ENCODE assay signal across 30 cellular contexts in genomic region chr22:29124777-29125506, GRCh38. TPM values are rescaled to one million over a fixed set of nuclear protein-coding genes. Genes with fewer than 3 reads are reported as not detected.
"Had no signal": no experiment of that assay in that cellular context is flagged by ENCODE, and none has a peak within 500 bp of the region (broad histone marks: within the 10 kb centered on the region; RNA-seq: fewer than 3 reads in every experiment).

No MANE protein-coding gene starts in this region.

- H3K27me3 ChIP-seq: adrenal gland, ascending aorta, esophagus muscularis mucosa, foreskin keratinocyte, gastrocnemius medialis, heart right ventricle had no signal

- DNase-seq: activated CD4-positive, alpha-beta memory T cell treated with anti-CD3 and anti-CD28 coated beads for 36 hours; activated CD4-positive, alpha-beta T cell treated with anti-CD3 and anti-CD28 coated beads for 36 hours; activated CD4-positive, alpha-beta T cell treated with anti-CD3 and anti-CD28 coated beads, Interleukin-2, amount 10 ng/mL, durations not matched to agents 24 days and 14 days; activated CD4-positive, CD25-positive, alpha-beta regulatory T cell; activated CD4-positive, CD25-positive, alpha-beta regulatory T cell treated with anti-CD3 and anti-CD28 coated beads, Interleukin-2, amount 50 U/mL, for 72 hours; activated CD8-positive, alpha-beta T cell treated with anti-CD3 and anti-CD28 coated beads, Interleukin-2, amount 10 ng/mL, durations not matched to agents 7 days and 5 days; activated effector memory CD4-positive, alpha-beta T cell treated with anti-CD3 and anti-CD28 coated beads, Interleukin-2, amount 50 U/mL, for 16 hours; activated naive CD4-positive, alpha-beta T cell treated with anti-CD3 and anti-CD28 coated beads for 36 hours; activated naive CD8-positive, alpha-beta T cell treated with anti-CD3 and anti-CD28 coated beads for 36 hours; activated naive CD8-positive, alpha-beta T cell treated with anti-CD3 and anti-CD28 coated beads, Interleukin-2, amount 50 U/mL, for 24 hours; activated T-cell treated with anti-CD3 and anti-CD28 coated beads, Interleukin-2, amount 50 U/mL, for 1 hour; activated T-cell treated with anti-CD3 and anti-CD28 coated beads, Interleukin-2, amount 50 U/mL, for 48 hours; adrenal gland; amygdala; caudate nucleus; cortex of kidney; dermis blood vessel endothelial cell; effector CD4-positive, alpha-beta T cell; effector memory CD8-positive, alpha-beta T cell; foreskin keratinocyte; gastrocnemius medialis; heart right ventricle; SW 1271; T-cell had no signal

- H3K4me1 Mint-ChIP-seq: activated CD4-positive, alpha-beta T cell treated with anti-CD3 and anti-CD28 coated beads for 36 hours; activated naive CD4-positive, alpha-beta T cell treated with anti-CD3 and anti-CD28 coated beads, Interleukin-2, amount 50 U/mL, for 24 hours; T-cell had no signal

- H3K27ac ChIP-seq: adrenal gland, ascending aorta, esophagus muscularis mucosa, foreskin keratinocyte, gastrocnemius medialis, heart right ventricle had no signal

- H3K4me3 ChIP-seq: adrenal gland, ascending aorta, esophagus muscularis mucosa, gastrocnemius medialis, heart right ventricle had no signal

- H3K9me3 Mint-ChIP-seq: activated CD4-positive, alpha-beta T cell treated with anti-CD3 and anti-CD28 coated beads, Interleukin-2, amount 10 ng/mL, durations not matched to agents 24 days and 14 days; activated naive CD8-positive, alpha-beta T cell treated with anti-CD3 and anti-CD28 coated beads for 36 hours; T-helper 1 cell treated with Interleukin-12 subunit alpha and Interleukin-12 subunit beta and Interleukin-4 antibody, amounts not matched to agents 30 μg/mL and 1 μg/mL, for 36 hours had no signal

- H3K4me3 Mint-ChIP-seq: activated CD4-positive, alpha-beta memory T cell treated with anti-CD3 and anti-CD28 coated beads for 36 hours; activated CD4-positive, alpha-beta T cell treated with anti-CD3 and anti-CD28 coated beads for 36 hours; activated CD4-positive, alpha-beta T cell treated with anti-CD3 and anti-CD28 coated beads, Interleukin-2, amount 10 ng/mL, durations not matched to agents 24 days and 14 days; activated CD8-positive, alpha-beta T cell treated with anti-CD3 and anti-CD28 coated beads, Interleukin-2, amount 10 ng/mL, durations not matched to agents 7 days and 5 days; activated naive CD4-positive, alpha-beta T cell treated with anti-CD3 and anti-CD28 coated beads for 36 hours; activated naive CD4-positive, alpha-beta T cell treated with anti-CD3 and anti-CD28 coated beads, Interleukin-2, amount 50 U/mL, for 24 hours; activated naive CD8-positive, alpha-beta T cell treated with anti-CD3 and anti-CD28 coated beads for 36 hours; activated naive CD8-positive, alpha-beta T cell treated with anti-CD3 and anti-CD28 coated beads, Interleukin-2, amount 50 U/mL, for 24 hours; activated T-helper 1 cell treated with anti-CD3 and anti-CD28 coated beads, Interleukin-12 subunit alpha, Interleukin-12 subunit beta, Interleukin-2, Interleukin-4 antibody, amounts not matched to agents 30 ng/mL and 10 ng/mL and 1 ng/mL, durations not matched to agents 14 hours and 24 hours and 36 hours; effector memory CD8-positive, alpha-beta T cell; T-cell; T-helper 1 cell treated with Interleukin-12 subunit alpha and Interleukin-12 subunit beta and Interleukin-4 antibody, amounts not matched to agents 30 μg/mL and 1 μg/mL, for 36 hours had no signal

- H3K27ac Mint-ChIP-seq: activated CD4-positive, alpha-beta memory T cell treated with anti-CD3 and anti-CD28 coated beads for 36 hours; activated CD4-positive, alpha-beta T cell treated with anti-CD3 and anti-CD28 coated beads for 36 hours; activated CD4-positive, alpha-beta T cell treated with anti-CD3 and anti-CD28 coated beads, Interleukin-2, amount 10 ng/mL, durations not matched to agents 24 days and 14 days; activated CD8-positive, alpha-beta T cell treated with anti-CD3 and anti-CD28 coated beads, Interleukin-2, amount 10 ng/mL, durations not matched to agents 7 days and 5 days; activated naive CD4-positive, alpha-beta T cell treated with anti-CD3 and anti-CD28 coated beads for 36 hours; activated naive CD4-positive, alpha-beta T cell treated with anti-CD3 and anti-CD28 coated beads, Interleukin-2, amount 50 U/mL, for 24 hours; activated naive CD8-positive, alpha-beta T cell treated with anti-CD3 and anti-CD28 coated beads for 36 hours; activated naive CD8-positive, alpha-beta T cell treated with anti-CD3 and anti-CD28 coated beads, Interleukin-2, amount 50 U/mL, for 24 hours; activated T-helper 1 cell treated with anti-CD3 and anti-CD28 coated beads, Interleukin-12 subunit alpha, Interleukin-12 subunit beta, Interleukin-2, Interleukin-4 antibody, amounts not matched to agents 30 ng/mL and 10 ng/mL and 1 ng/mL, durations not matched to agents 14 hours and 24 hours and 36 hours; activated T-helper 2 cell treated with anti-CD3 and anti-CD28 coated beads, Interferon-gamma antibody, Interleukin-2, Interleukin-4, amounts not matched to agents 10 μg/mL and 5 μg/mL and 100 μg/mL, durations not matched to agents 14 hours and 24 hours and 36 hours; effector memory CD8-positive, alpha-beta T cell; T-cell; T-helper 1 cell treated with Interleukin-12 subunit alpha and Interleukin-12 subunit beta and Interleukin-4 antibody, amounts not matched to agents 30 μg/mL and 1 μg/mL, for 36 hours had no signal

- H3K9me3 ChIP-seq: adrenal gland, ascending aorta, esophagus muscularis mucosa, gastrocnemius medialis had no signal

- H3K4me1 ChIP-seq: ascending aorta, esophagus muscularis mucosa, foreskin keratinocyte had no signal

- H3K36me3 Mint-ChIP-seq: activated CD4-positive, alpha-beta memory T cell treated with anti-CD3 and anti-CD28 coated beads for 36 hours; activated naive CD8-positive, alpha-beta T cell treated with anti-CD3 and anti-CD28 coated beads for 36 hours; T-cell had no signal

- ATAC-seq: activated CD4-positive, alpha-beta T cell treated with anti-CD3 and anti-CD28 coated beads for 36 hours; activated CD8-positive, alpha-beta T cell treated with anti-CD3 and anti-CD28 coated beads, Interleukin-2, amount 10 ng/mL, durations not matched to agents 7 days and 5 days; activated naive CD8-positive, alpha-beta T cell treated with anti-CD3 and anti-CD28 coated beads, Interleukin-2, amount 50 U/mL, for 24 hours; effector memory CD8-positive, alpha-beta T cell; foreskin keratinocyte; gastrocnemius medialis; heart right ventricle; T-cell had no signal

RNA-seq across cellular contexts. Expression of gene KREMEN1, which starts 52.1 kb away (rescaled TPM):
- total RNA-seq: activated CD4-positive, alpha-beta T cell treated with anti-CD3 and anti-CD28 coated beads, Interleukin-2, amount 10 ng/mL, durations not matched to agents 24 days and 14 days had no signal
